In the genomic region with DNA sequence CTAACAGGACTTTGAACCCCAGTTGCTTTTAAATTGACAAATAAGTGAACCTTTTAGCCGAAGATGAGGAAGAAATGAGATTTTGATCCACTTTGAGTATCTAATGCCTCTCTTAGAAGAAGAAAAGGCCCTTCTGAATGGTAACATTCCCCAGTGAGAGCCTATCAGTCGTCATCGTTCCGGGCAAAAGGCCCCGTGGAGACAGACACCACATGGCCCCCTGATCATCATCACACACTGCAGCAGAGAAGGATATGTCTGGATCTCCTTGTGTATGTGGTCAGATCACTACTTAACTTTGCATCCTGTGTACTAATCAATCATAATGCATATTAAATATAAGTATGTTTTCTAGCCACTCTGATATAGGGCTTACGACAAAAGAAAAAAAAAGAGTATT, we compare ENCODE assay signal across 19 cellular contexts.
"Had no signal": no experiment of that assay in that cellular context is flagged by ENCODE, and none has a peak within 500 bp of the region (broad histone marks: within the 10 kb centered on the region; RNA-seq: fewer than 3 reads in every experiment).

No MANE protein-coding gene starts in this region.

- H3K9me3 ChIP-seq: esophagus muscularis mucosa, gastroesophageal sphincter, ovary, right atrium auricular region, tibial nerve, upper lobe of right lung, vagina had no signal

- H3K36me3 Mint-ChIP-seq: naive thymus-derived CD4-positive, alpha-beta T cell; stimulated activated memory B cell treated with anti-CD40 and anti-IgM and Interleukin-4, amounts not matched to agents 10 μg/mL and 1 μg/mL and 100 μg/mL, for 72 hours had no signal

- DNase-seq: cortex of kidney; dorsolateral prefrontal cortex; effector memory CD4-positive, alpha-beta T cell; foreskin fibroblast; hippocampal formation; naive thymus-derived CD4-positive, alpha-beta T cell; ovary; small intestine; stimulated activated CD4-positive, alpha-beta T cell treated with anti-CD3 and anti-CD28 coated beads, Interleukin-4, amount 100 ng/mL, for 1 hour; upper lobe of right lung had no signal

- H3K36me3 ChIP-seq: esophagus muscularis mucosa, gastroesophageal sphincter, ovary, right atrium auricular region, tibial nerve, upper lobe of right lung, vagina had no signal

- H3K9me3 Mint-ChIP-seq: nephron progenitor cell; stimulated activated memory B cell treated with anti-CD40 and anti-IgM and Interleukin-4, amounts not matched to agents 10 μg/mL and 1 μg/mL and 100 μg/mL, for 72 hours; stimulated activated naive CD8-positive, alpha-beta T cell treated with anti-CD3 and anti-CD28 coated beads, Interleukin-15, Interleukin-2, amounts not matched to agents 100 ng/mL and 50 ng/mL, for 24 hours had no signal

- H3K4me1 Mint-ChIP-seq: stimulated activated memory B cell treated with anti-CD40 and anti-IgM and Interleukin-4, amounts not matched to agents 10 μg/mL and 1 μg/mL and 100 μg/mL, for 72 hours had no signal

- H3K4me3 Mint-ChIP-seq: naive thymus-derived CD4-positive, alpha-beta T cell; stimulated activated memory B cell treated with anti-CD40 and anti-IgM and Interleukin-4, amounts not matched to agents 10 μg/mL and 1 μg/mL and 100 μg/mL, for 72 hours; stimulated activated naive CD8-positive, alpha-beta T cell treated with anti-CD3 and anti-CD28 coated beads, Interleukin-15, Interleukin-2, amounts not matched to agents 100 ng/mL and 50 ng/mL, for 24 hours had no signal

- ATAC-seq: gastroesophageal sphincter; naive thymus-derived CD4-positive, alpha-beta T cell; stimulated activated memory B cell treated with anti-CD40 and anti-IgM and Interleukin-4, amounts not matched to agents 10 μg/mL and 1 μg/mL and 100 μg/mL, for 72 hours; upper lobe of right lung had no signal

- H3K4me1 ChIP-seq: esophagus muscularis mucosa, gastroesophageal sphincter, right atrium auricular region, upper lobe of right lung, vagina had no signal

- H3K27me3 ChIP-seq: ovary, right atrium auricular region, vagina had no signal

- H3K27ac ChIP-seq: epithelial cell of prostate, esophagus muscularis mucosa, gastroesophageal sphincter, ovary, right atrium auricular region, tibial nerve, upper lobe of right lung, vagina had no signal

- H3K27ac Mint-ChIP-seq: naive thymus-derived CD4-positive, alpha-beta T cell; nephron progenitor cell; stimulated activated memory B cell treated with anti-CD40 and anti-IgM and Interleukin-4, amounts not matched to agents 10 μg/mL and 1 μg/mL and 100 μg/mL, for 72 hours; stimulated activated naive CD8-positive, alpha-beta T cell treated with anti-CD3 and anti-CD28 coated beads, Interleukin-15, Interleukin-2, amounts not matched to agents 100 ng/mL and 50 ng/mL, for 24 hours had no signal

- H3K4me3 ChIP-seq: dorsolateral prefrontal cortex, esophagus muscularis mucosa, gastroesophageal sphincter, ovary, right atrium auricular region, tibial nerve, upper lobe of right lung, vagina had no signal
